Comparison of ENCODE assay signal across 33 cellular contexts in the genomic region with DNA sequence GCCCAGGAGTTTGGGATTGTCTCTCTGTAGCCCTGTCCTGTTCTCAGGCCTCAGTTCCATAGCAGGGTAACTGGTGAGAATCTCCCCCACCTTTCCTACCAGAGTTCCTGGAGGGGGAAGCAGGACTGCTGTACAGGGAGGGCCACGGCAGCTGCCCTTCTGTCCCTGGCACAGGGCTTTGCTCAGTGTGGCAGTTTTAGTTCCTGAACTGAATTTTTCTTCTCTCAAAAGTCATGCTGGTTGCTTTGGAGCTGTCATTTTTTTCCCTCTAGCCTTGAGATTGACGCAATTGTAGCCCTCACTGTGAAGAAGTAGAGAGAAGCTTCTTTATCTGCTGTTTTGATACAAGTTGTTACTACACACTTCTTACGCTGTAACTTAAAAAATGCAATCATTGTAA.
"Had no signal": no experiment of that assay in that cellular context is flagged by ENCODE, and none has a peak within 500 bp of the region (broad histone marks: within the 10 kb centered on the region; RNA-seq: fewer than 3 reads in every experiment).

No MANE protein-coding gene starts in this region.

- H3K27ac ChIP-seq: brain microvascular endothelial cell, Peyer's patch, SJSA1, VCaP had no signal

- H3K4me3 ChIP-seq: Peyer's patch, SJSA1 had no signal

- H3K4me1 ChIP-seq: Peyer's patch, SJSA1 had no signal

- DNase-seq: activated CD4-positive, alpha-beta memory T cell treated with anti-CD3 and anti-CD28 coated beads, Interleukin-2, amount 10 ng/mL, durations not matched to agents 7 days and 5 days; activated CD4-positive, alpha-beta T cell treated with anti-CD3 and anti-CD28 coated beads for 1 hour; activated CD4-positive, alpha-beta T cell treated with anti-CD3 and anti-CD28 coated beads for 48 hours; activated CD8-positive, alpha-beta memory T cell treated with anti-CD3 and anti-CD28 coated beads for 24 hours; activated CD8-positive, alpha-beta memory T cell treated with anti-CD3 and anti-CD28 coated beads, Interleukin-2, amount 10 ng/mL, durations not matched to agents 7 days and 5 days; activated CD8-positive, alpha-beta memory T cell treated with anti-CD3 and anti-CD28 coated beads, Interleukin-2, amount 50 U/mL, for 48 hours; activated effector memory CD4-positive, alpha-beta T cell treated with Interleukin-2 at 50 U/mL for 16 hours; activated naive CD4-positive, alpha-beta T cell treated with anti-CD3 and anti-CD28 coated beads, Interleukin-2, amount 10 ng/mL, durations not matched to agents 7 days and 5 days; activated naive CD8-positive, alpha-beta T cell treated with anti-CD3 and anti-CD28 coated beads, Interleukin-2, amount 50 U/mL, for 24 hours; activated T-cell treated with anti-CD3 and anti-CD28 coated beads, Interleukin-2, amount 50 U/mL, for 48 hours; aorta; brain microvascular endothelial cell; central memory CD4-positive, alpha-beta T cell; Karpas-422; NCI-H1048; NCI-H1105 treated with DMSO at 0.1 percent for 48 hours; NCI-H1436; NCI-H1694; NCI-H1930; NCI-H2081 treated with DMSO at 0.1 percent for 48 hours; NCI-H226; NCI-H446 treated with DMSO at 0.1 percent for 48 hours; NCI-H524 treated with DMSO at 0.1 percent for 48 hours; PC-3; Peyer's patch; RPMI8226; SHP77 treated with DMSO at 0.1 percent for 48 hours; SW 1271; T-helper 1 cell; T-helper 2 cell; T-helper 9 cell had no signal

- H3K27me3 ChIP-seq: brain microvascular endothelial cell, Peyer's patch, SJSA1 had no signal

- H3K36me3 ChIP-seq: brain microvascular endothelial cell, Peyer's patch, SJSA1 had no signal

- ATAC-seq: activated CD8-positive, alpha-beta memory T cell treated with anti-CD3 and anti-CD28 coated beads, Interleukin-2, amount 10 ng/mL, durations not matched to agents 7 days and 5 days; activated naive CD8-positive, alpha-beta T cell treated with anti-CD3 and anti-CD28 coated beads, Interleukin-2, amount 50 U/mL, for 24 hours; PC-3 had no signal

- H3K9me3 ChIP-seq: Peyer's patch, SJSA1 had no signal
